19 cellular contexts compared by ENCODE assay signal in genomic region chr1:240539700-240540414, GRCh38.
A peak's percentile ranks its signal among the peaks of the same experiment; 100 is the strongest.
DNase-seq lines count a peak whose midpoint lies in the region.
"Had no signal": no experiment of that assay in that cellular context is flagged by ENCODE, and none has a peak within 500 bp of the region (broad histone marks: within the 10 kb centered on the region; RNA-seq: fewer than 3 reads in every experiment).

No MANE protein-coding gene starts in this region.

- peaks cover 22 to 26% of the 10 kb centered on the region in 2 donors for H3K4me1 Mint-ChIP-seq in immature natural killer cell

- no peak overlapping the region for H3K4me3 ChIP-seq in Jurkat, Clone E6-1 (ENCODE audit: low read length)
- H3K4me3 ChIP-seq in NT2/D1 (ENCODE audit: insufficient read length, low read depth): no peak overlapping the region
- H3K4me3 ChIP-seq: esophagus muscularis mucosa, thoracic aorta had no signal

- peaks cover 0 to 6% (median 3%) of the 10 kb centered on the region in 3 donors for H3K27me3 Mint-ChIP-seq in immature natural killer cell (ENCODE audit: low read depth in 3 of 3)
- H3K27me3 Mint-ChIP-seq: activated naive CD8-positive, alpha-beta T cell treated with anti-CD3 and anti-CD28 coated beads for 36 hours had no signal

- H3K9me3 ChIP-seq in NT2/D1 (ENCODE audit: insufficient read depth, low read length): no peaks in the 10 kb centered on the region
- H3K9me3 ChIP-seq: esophagus muscularis mucosa, thoracic aorta had no signal

- H3K9me3 Mint-ChIP-seq in immature natural killer cell: peaks cover 0 to 1% (median 0%) of the 10 kb centered on the region in 6 donors

- H3K4me3 Mint-ChIP-seq in immature natural killer cell: peak overlapping the region; percentile 15 to 68 (median 42)
- H3K4me3 Mint-ChIP-seq: activated naive CD8-positive, alpha-beta T cell treated with anti-CD3 and anti-CD28 coated beads for 36 hours had no signal

- H3K4me1 ChIP-seq in NT2/D1 (ENCODE audit: insufficient read depth, insufficient read length): no peaks in the 10 kb centered on the region
- H3K4me1 ChIP-seq: esophagus muscularis mucosa had no signal

- DNase-seq in COR-L47 (lab: John Stamatoyannopoulos, UW) (peak; percentile 44), NT2/D1 (ENCODE audit: low read depth, low spot score) (peak; percentile 27), immature natural killer cell (peak; percentile 9 to 35 (median 18)), NCI-H82 (lab: John Stamatoyannopoulos, UW) (no peak), kidney glomerular epithelial cell (lab: John Stamatoyannopoulos, UW) (no peak), NCI-H2227 treated with DMSO at 0.1 percent for 48 hours (lab: John Stamatoyannopoulos, UW) (no peak)
- peak; percentile 6 for DNase-seq in Jurkat, Clone E6-1 (ENCODE audit: low read depth, low spot score)
- DNase-seq: activated naive CD8-positive, alpha-beta T cell treated with anti-CD3 and anti-CD28 coated beads for 36 hours; effector memory CD4-positive, alpha-beta T cell; EL; hypothalamus; Kasumi-1; NCI-H524; OCI-M1; retina; stimulated activated CD4-positive, alpha-beta T cell treated with anti-CD3 and anti-CD28 coated beads, Interleukin-2, amount 100 ng/mL, for 48 hours; stimulated activated naive CD4-positive, alpha-beta T cell treated with Interleukin-2 at 50 U/mL for 16 hours had no signal

- peak overlapping the region in 3 of 6 donors; percentile 3 to 75 (median 22) for H3K27ac Mint-ChIP-seq in immature natural killer cell
- H3K27ac Mint-ChIP-seq: activated naive CD8-positive, alpha-beta T cell treated with anti-CD3 and anti-CD28 coated beads for 36 hours had no signal

- no peaks in the 10 kb centered on the region for H3K36me3 ChIP-seq in NT2/D1 (ENCODE audit: insufficient read depth, insufficient read length, low read length)
- H3K36me3 ChIP-seq: esophagus muscularis mucosa, thoracic aorta had no signal

- no peak overlapping the region for H3K9ac ChIP-seq in NT2/D1 (ENCODE audit: insufficient read length, low read depth)

- peaks cover 3 to 16% (median 4%) of the 10 kb centered on the region in 3 donors for H3K36me3 Mint-ChIP-seq in immature natural killer cell

- H3K27me3 ChIP-seq in NT2/D1 (ENCODE audit: insufficient read depth, insufficient read length): peaks cover 33% of the 10 kb centered on the region
- H3K27me3 ChIP-seq: esophagus muscularis mucosa had no signal

Comparison
In these comparisons a context has a peak if more than half of its experiments do, and no peak if none do; other contexts are left out.
1. DNase-seq: peak in COR-L47 (single experiment), Jurkat, Clone E6-1 (single experiment), NT2/D1 (single experiment) and immature natural killer cell (3 of 3); none in NCI-H82 (single experiment), kidney glomerular epithelial cell (single experiment) and NCI-H2227 treated with DMSO at 0.1 percent for 48 hours (single experiment).